Comparison of ENCODE assay signal across 1 cellular context in genomic region chr3:52770581-52771333, GRCh38.
A peak's percentile ranks its signal among the peaks of the same experiment; 100 is the strongest.
TF ChIP-seq lines count a peak whose summit lies in the region.

TSS of gene NEK4 (minus strand) at chr3:52770940. CDS start at chr3:52770746, 194 bp downstream.

TF ChIP-seq in WTC11, 78 proteins besides CTCF, POLR2A, EP300 and RAD21 (continued from another document and continues in another):
- TF ChIP-seq, protein P1, sequence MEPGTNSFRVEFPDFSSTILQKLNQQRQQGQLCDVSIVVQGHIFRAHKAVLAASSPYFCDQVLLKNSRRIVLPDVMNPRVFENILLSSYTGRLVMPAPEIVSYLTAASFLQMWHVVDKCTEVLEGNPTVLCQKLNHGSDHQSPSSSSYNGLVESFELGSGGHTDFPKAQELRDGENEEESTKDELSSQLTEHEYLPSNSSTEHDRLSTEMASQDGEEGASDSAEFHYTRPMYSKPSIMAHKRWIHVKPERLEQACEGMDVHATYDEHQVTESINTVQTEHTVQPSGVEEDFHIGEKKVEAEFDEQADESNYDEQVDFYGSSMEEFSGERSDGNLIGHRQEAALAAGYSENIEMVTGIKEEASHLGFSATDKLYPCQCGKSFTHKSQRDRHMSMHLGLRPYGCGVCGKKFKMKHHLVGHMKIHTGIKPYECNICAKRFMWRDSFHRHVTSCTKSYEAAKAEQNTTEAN (CRISPR knock-in tag; IDR thresholded peaks at IDR 0.05): 0 out of 2 replicates have a peak, but pooled peaks have one; percentile 6
- no peak for TF ChIP-seq RORB (CRISPR knock-in tag; IDR thresholded peaks at IDR 0.05)
- TF ChIP-seq ZBTB21 (CRISPR knock-in tag; IDR thresholded peaks at IDR 0.05; ENCODE audit: borderline replicate concordance): no peak
- TF ChIP-seq PRDM15 (CRISPR knock-in tag; IDR thresholded peaks at IDR 0.05): no peak
- 0 out of 2 replicates have a peak, but pooled peaks have one; percentile 33 for TF ChIP-seq SMAD4 (CRISPR knock-in tag; IDR thresholded peaks at IDR 0.05)
- TF ChIP-seq, protein P2, sequence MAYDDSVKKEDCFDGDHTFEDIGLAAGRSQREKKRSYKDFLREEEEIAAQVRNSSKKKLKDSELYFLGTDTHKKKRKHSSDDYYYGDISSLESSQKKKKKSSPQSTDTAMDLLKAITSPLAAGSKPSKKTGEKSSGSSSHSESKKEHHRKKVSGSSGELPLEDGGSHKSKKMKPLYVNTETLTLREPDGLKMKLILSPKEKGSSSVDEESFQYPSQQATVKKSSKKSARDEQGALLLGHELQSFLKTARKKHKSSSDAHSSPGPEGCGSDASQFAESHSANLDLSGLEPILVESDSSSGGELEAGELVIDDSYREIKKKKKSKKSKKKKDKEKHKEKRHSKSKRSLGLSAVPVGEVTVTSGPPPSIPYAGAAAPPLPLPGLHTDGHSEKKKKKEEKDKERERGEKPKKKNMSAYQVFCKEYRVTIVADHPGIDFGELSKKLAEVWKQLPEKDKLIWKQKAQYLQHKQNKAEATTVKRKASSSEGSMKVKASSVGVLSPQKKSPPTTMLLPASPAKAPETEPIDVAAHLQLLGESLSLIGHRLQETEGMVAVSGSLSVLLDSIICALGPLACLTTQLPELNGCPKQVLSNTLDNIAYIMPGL (CRISPR knock-in tag; IDR thresholded peaks at IDR 0.05): peak; percentile 24; the same call in 1 of the 2 replicates
- no peak for TF ChIP-seq ESRRA (CRISPR knock-in tag; IDR thresholded peaks at IDR 0.05; ENCODE audit: borderline replicate concordance)
- no peak for TF ChIP-seq ZNF281 (CRISPR knock-in tag; IDR thresholded peaks at IDR 0.05)
- TF ChIP-seq, protein P3, sequence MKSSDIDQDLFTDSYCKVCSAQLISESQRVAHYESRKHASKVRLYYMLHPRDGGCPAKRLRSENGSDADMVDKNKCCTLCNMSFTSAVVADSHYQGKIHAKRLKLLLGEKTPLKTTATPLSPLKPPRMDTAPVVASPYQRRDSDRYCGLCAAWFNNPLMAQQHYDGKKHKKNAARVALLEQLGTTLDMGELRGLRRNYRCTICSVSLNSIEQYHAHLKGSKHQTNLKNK (CRISPR knock-in tag; IDR thresholded peaks at IDR 0.05): no peak
- no peak for TF ChIP-seq JAZF1 (CRISPR knock-in tag; IDR thresholded peaks at IDR 0.05)
- TF ChIP-seq ZNF263 (CRISPR knock-in tag; IDR thresholded peaks at IDR 0.05; ENCODE audit: low read depth): no peak
- no peak for TF ChIP-seq PREB (CRISPR knock-in tag; IDR thresholded peaks at IDR 0.05; ENCODE audit: borderline replicate concordance)
- no peak for TF ChIP-seq NFE2L1 (CRISPR knock-in tag; IDR thresholded peaks at IDR 0.05)
- peak; percentile 28; the same call in 1 of the 2 replicates for TF ChIP-seq AFF4 (CRISPR knock-in tag; IDR thresholded peaks at IDR 0.05; ENCODE audit: borderline replicate concordance)
- TF ChIP-seq TP53 (CRISPR knock-in tag; IDR thresholded peaks at IDR 0.05): peak; percentile 74; the same call in 1 of the 2 replicates
- no peak for TF ChIP-seq ZNF416 (CRISPR knock-in tag; IDR thresholded peaks at IDR 0.05)
- no peak for TF ChIP-seq IRF2 (CRISPR knock-in tag; IDR thresholded peaks at IDR 0.05; ENCODE audit: borderline replicate concordance, low read depth)
- no peak for TF ChIP-seq MXD4 (CRISPR knock-in tag; IDR thresholded peaks at IDR 0.05; ENCODE audit: borderline replicate concordance)
- no peak for TF ChIP-seq ERG (CRISPR knock-in tag; IDR thresholded peaks at IDR 0.05)
- TF ChIP-seq ZNF423 (CRISPR knock-in tag; IDR thresholded peaks at IDR 0.05): no peak
- TF ChIP-seq ATF3 (CRISPR knock-in tag; conservative IDR thresholded peaks at IDR 0.05): no peak
- peak; percentile 90 for TF ChIP-seq CREM (CRISPR knock-in tag; IDR thresholded peaks at IDR 0.05)
- TF ChIP-seq, protein P4, sequence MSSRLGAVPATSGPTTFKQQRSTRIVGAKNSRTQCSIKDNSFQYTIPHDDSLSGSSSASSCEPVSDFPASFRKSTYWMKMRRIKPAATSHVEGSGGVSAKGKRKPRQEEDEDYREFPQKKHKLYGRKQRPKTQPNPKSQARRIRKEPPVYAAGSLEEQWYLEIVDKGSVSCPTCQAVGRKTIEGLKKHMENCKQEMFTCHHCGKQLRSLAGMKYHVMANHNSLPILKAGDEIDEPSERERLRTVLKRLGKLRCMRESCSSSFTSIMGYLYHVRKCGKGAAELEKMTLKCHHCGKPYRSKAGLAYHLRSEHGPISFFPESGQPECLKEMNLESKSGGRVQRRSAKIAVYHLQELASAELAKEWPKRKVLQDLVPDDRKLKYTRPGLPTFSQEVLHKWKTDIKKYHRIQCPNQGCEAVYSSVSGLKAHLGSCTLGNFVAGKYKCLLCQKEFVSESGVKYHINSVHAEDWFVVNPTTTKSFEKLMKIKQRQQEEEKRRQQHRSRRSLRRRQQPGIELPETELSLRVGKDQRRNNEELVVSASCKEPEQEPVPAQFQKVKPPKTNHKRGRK (CRISPR knock-in tag; IDR thresholded peaks at IDR 0.05; ENCODE audit: borderline replicate concordance): no peak
- TF ChIP-seq ZNF232 (CRISPR knock-in tag; IDR thresholded peaks at IDR 0.05): no peak
- 0 out of 2 replicates have a peak, but pooled peaks have one; percentile 47 for TF ChIP-seq FOXP4 (CRISPR knock-in tag; IDR thresholded peaks at IDR 0.05)
- TF ChIP-seq NR3C1 (CRISPR knock-in tag; conservative IDR thresholded peaks at IDR 0.05; ENCODE audit: low read depth): no peak
